In genomic region chr13:42378383-42378780, GRCh38 we compare ENCODE assay signal across 11 cellular contexts.
A peak's percentile ranks its signal among the peaks of the same experiment; 100 is the strongest.
DNase-seq lines count a peak whose midpoint lies in the region; ATAC-seq and TF ChIP-seq lines count a peak whose summit lies in the region.
"Had no signal": no experiment of that assay in that cellular context is flagged by ENCODE, and none has a peak within 500 bp of the region (broad histone marks: within the 10 kb centered on the region; RNA-seq: fewer than 3 reads in every experiment).

No MANE protein-coding gene starts in this region.

- no peak overlapping the region for H3K4me2 ChIP-seq in mesendoderm (ENCODE audit: low read length)

- peak; percentile 91 for DNase-seq in GM12865 (ENCODE audit: low read depth)
- no peak for DNase-seq in activated naive CD8-positive, alpha-beta T cell treated with anti-CD3 and anti-CD28 coated beads, Interleukin-2, amount 50 U/mL, for 24 hours
- no peak for DNase-seq in mesendoderm
- no peak for DNase-seq in H7
- no peak for DNase-seq in activated CD8-positive, alpha-beta memory T cell treated with anti-CD3 and anti-CD28 coated beads, Interleukin-2, amount 50 U/mL, for 48 hours
- no peak for DNase-seq in COLO668 (lab: John Stamatoyannopoulos, UW; ENCODE audit: unreplicated experiment)
- DNase-seq: posterior cingulate gyrus had no signal

- no peak overlapping the region for H3K4ac ChIP-seq in mesendoderm (ENCODE audit: low read depth, low read length)

- H3K27ac ChIP-seq in mesendoderm (ENCODE audit: low read depth, low read length) = no peak overlapping the region
- H3K27ac ChIP-seq: vagina had no signal

- peaks cover 92% of the 10 kb centered on the region for H3K4me1 Mint-ChIP-seq in activated naive CD8-positive, alpha-beta T cell treated with anti-CD3 and anti-CD28 coated beads, Interleukin-2, amount 50 U/mL, for 24 hours

- H2AK5ac ChIP-seq in mesendoderm (ENCODE audit: low read length) = no peak overlapping the region

- H3K4me1 ChIP-seq in mesendoderm (ENCODE audit: control insufficient read depth, low read depth, low read length) = no peaks in the 10 kb centered on the region
- H3K4me1 ChIP-seq: vagina had no signal

- H3K36me3 ChIP-seq in mesendoderm (ENCODE audit: control insufficient read depth, insufficient read depth, low read length) (no peaks in the 10 kb centered on the region), H7 (replicated peaks; ENCODE audit: control insufficient read depth, insufficient read depth, low read length) (no peaks in the 10 kb centered on the region)
- H3K36me3 ChIP-seq: vagina had no signal

- H3K79me2 ChIP-seq in mesendoderm (ENCODE audit: control insufficient read depth, insufficient read depth, low read length) = no peaks in the 10 kb centered on the region

- H3K27ac Mint-ChIP-seq in activated naive CD8-positive, alpha-beta T cell treated with anti-CD3 and anti-CD28 coated beads, Interleukin-2, amount 50 U/mL, for 24 hours = peak overlapping the region; percentile 98

- no peak overlapping the region for H3K23ac ChIP-seq in mesendoderm (ENCODE audit: low read length)

- no peak overlapping the region for H3K9ac ChIP-seq in mesendoderm (ENCODE audit: low read length)

- peaks cover 20% of the 10 kb centered on the region for H3K9me3 Mint-ChIP-seq in activated naive CD8-positive, alpha-beta T cell treated with anti-CD3 and anti-CD28 coated beads, Interleukin-2, amount 50 U/mL, for 24 hours

- H2BK15ac ChIP-seq in mesendoderm (replicated peaks; ENCODE audit: low read depth) = no peak overlapping the region

- H3K18ac ChIP-seq in mesendoderm (ENCODE audit: low read length) = no peak overlapping the region

- no peak for TF ChIP-seq CTCF in GM12865 (IDR thresholded peaks at IDR 0.05; ENCODE audit: insufficient read depth, low read depth, low read length, missing control alignments)

- WGBS in mesendoderm (ENCODE audit: extremely low coverage, insufficient coverage, low lambda C conversion rate) = no CpG with 5 or more reads among the region's 3 CpGs

- ATAC-seq in GM19467 (IDR thresholded peaks at IDR 0.05; ENCODE audit: unreplicated experiment) = peak; percentile 33
- peak; percentile 26 for ATAC-seq in HG03280 (IDR thresholded peaks at IDR 0.05; ENCODE audit: unreplicated experiment)
- ATAC-seq in activated naive CD8-positive, alpha-beta T cell treated with anti-CD3 and anti-CD28 coated beads, Interleukin-2, amount 50 U/mL, for 24 hours = peak; percentile 37
- ATAC-seq: left lobe of liver had no signal

- H4K8ac ChIP-seq in mesendoderm (ENCODE audit: low read depth, low read length) = no peak overlapping the region

- H3K36me3 Mint-ChIP-seq in activated naive CD8-positive, alpha-beta T cell treated with anti-CD3 and anti-CD28 coated beads, Interleukin-2, amount 50 U/mL, for 24 hours (ENCODE audit: low read depth) = peaks cover 21% of the 10 kb centered on the region

- H3K27me3 Mint-ChIP-seq in activated naive CD8-positive, alpha-beta T cell treated with anti-CD3 and anti-CD28 coated beads, Interleukin-2, amount 50 U/mL, for 24 hours = no peaks in the 10 kb centered on the region

- H3K4me3 Mint-ChIP-seq in activated naive CD8-positive, alpha-beta T cell treated with anti-CD3 and anti-CD28 coated beads, Interleukin-2, amount 50 U/mL, for 24 hours = peak overlapping the region; percentile 51

- no peak overlapping the region for H3K56ac ChIP-seq in mesendoderm (ENCODE audit: low read length)

- no peak overlapping the region for H4K5ac ChIP-seq in mesendoderm (ENCODE audit: low read length)

- peak overlapping the region; percentile 0 for H3K4me3 ChIP-seq in GM12865 (ENCODE audit: low read depth, low read length)
- H3K4me3 ChIP-seq in mesendoderm (ENCODE audit: low read length) = no peak overlapping the region
- no peak overlapping the region for H3K4me3 ChIP-seq in H7 (ENCODE audit: insufficient read depth, low read depth, low read length)
- H3K4me3 ChIP-seq: vagina had no signal

- H3K79me1 ChIP-seq in mesendoderm (ENCODE audit: low read length) = no peaks in the 10 kb centered on the region

- no peak overlapping the region for H2BK5ac ChIP-seq in mesendoderm (ENCODE audit: low read length)

- H3K27me3 ChIP-seq in mesendoderm (ENCODE audit: insufficient read depth, low read length, poor library complexity) (no peaks in the 10 kb centered on the region), H7 (ENCODE audit: control insufficient read depth, insufficient read depth, low read length) (no peaks in the 10 kb centered on the region)
- H3K27me3 ChIP-seq: vagina had no signal

- no peak overlapping the region for H2BK120ac ChIP-seq in mesendoderm (ENCODE audit: low read depth, low read length)
